ENCODE assay signal across 15 cellular contexts in the genomic region with DNA sequence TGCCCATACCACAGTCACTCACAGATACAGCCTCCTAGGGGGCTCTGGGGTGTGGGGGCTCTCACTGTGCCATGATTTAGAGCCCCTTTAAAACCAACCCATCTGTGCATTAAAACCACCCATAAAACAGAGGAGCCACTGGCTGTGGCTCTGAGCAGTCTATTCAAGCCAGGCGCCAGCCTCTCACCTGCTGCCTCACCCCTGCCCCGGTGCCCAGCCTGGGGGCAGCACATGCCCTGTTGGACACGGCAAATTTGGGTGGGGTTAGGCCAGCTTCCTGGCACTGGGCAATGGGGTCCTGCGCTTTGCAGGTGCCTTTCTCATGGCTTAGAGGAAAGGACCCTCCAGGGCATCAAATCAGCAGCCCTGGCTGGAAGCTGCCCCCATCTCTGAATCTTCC.
DNase-seq lines count a peak whose midpoint lies in the region; ATAC-seq and TF ChIP-seq lines count a peak whose summit lies in the region.
"Had no signal": no experiment of that assay in that cellular context is flagged by ENCODE, and none has a peak within 500 bp of the region (broad histone marks: within the 10 kb centered on the region; RNA-seq: fewer than 3 reads in every experiment).

No MANE protein-coding gene starts in this region.

- H4K20me1 ChIP-seq in BLaER1 treated with 17β-estradiol and CSF1 and Interleukin-3, amounts not matched to agents 10 nM and 100 nM = peaks cover 0 to 4% (median 0%) of the 10 kb centered on the region in 11 experiments; a peak in 2 of 22 replicates

- H3K4me3 ChIP-seq in BLaER1 treated with 17β-estradiol and CSF1 and Interleukin-3, amounts not matched to agents 10 nM and 100 nM = no peak overlapping the region
- H3K4me3 ChIP-seq in mucosa of stomach (ENCODE audit: low read length) (no peak overlapping the region), skin epidermis (no peak overlapping the region), MG63 (no peak overlapping the region)
- H3K4me3 ChIP-seq: Peyer's patch had no signal

- peaks cover 21% of the 10 kb centered on the region for H3K27me3 Mint-ChIP-seq in chondrocyte (ENCODE audit: low read depth)

- no peak overlapping the region for H3K9ac ChIP-seq in BLaER1 treated with 17β-estradiol and CSF1 and Interleukin-3, amounts not matched to agents 10 nM and 100 nM
- H3K9ac ChIP-seq in mucosa of stomach (ENCODE audit: low read length) = peak overlapping the region; percentile 5

- H3K4me3 Mint-ChIP-seq in chondrocyte (ENCODE audit: unreplicated experiment) = no peak overlapping the region

- no peaks in the 10 kb centered on the region for H3K9me3 ChIP-seq in BLaER1 treated with 17β-estradiol and CSF1 and Interleukin-3, amounts not matched to agents 10 nM and 100 nM (replicated peaks in 1 of 11)
- H3K9me3 ChIP-seq in mucosa of stomach (ENCODE audit: control insufficient read depth, low read length) = no peaks in the 10 kb centered on the region
- H3K9me3 ChIP-seq in MG63 = no peaks in the 10 kb centered on the region
- H3K9me3 ChIP-seq: Caco-2, Peyer's patch had no signal

- no peaks in the 10 kb centered on the region for H3K36me3 Mint-ChIP-seq in chondrocyte (ENCODE audit: low read depth)

- peaks cover 0 to 16% (median 12%) of the 10 kb centered on the region in 10 experiments; a peak in 13 of 20 replicates for H3K4me1 ChIP-seq in BLaER1 treated with 17β-estradiol and CSF1 and Interleukin-3, amounts not matched to agents 10 nM and 100 nM
- peaks cover 74% of the 10 kb centered on the region for H3K4me1 ChIP-seq in mucosa of stomach (ENCODE audit: control insufficient read depth, insufficient read depth, low read length)
- H3K4me1 ChIP-seq: Caco-2 had no signal

- POLR2A ChIA-PET in RWPE1 (lab: Yijun Ruan, JAX; ENCODE audit: low non-redundant PET) = no interaction called here

- CTCF ChIA-PET in RWPE1 (lab: Yijun Ruan, JAX) = interaction anchor here (0.5 to 1.2 kb wide), 3 partner anchors 26 to 219 kb away, joined by 3 read pairs; no protein-coding TSS in a partner anchor

- ATAC-seq in HG02763 (IDR thresholded peaks at IDR 0.05; ENCODE audit: unreplicated experiment) = no peak

- H3K36me3 ChIP-seq in BLaER1 treated with 17β-estradiol and CSF1 and Interleukin-3, amounts not matched to agents 10 nM and 100 nM = no peaks in the 10 kb centered on the region
- H3K36me3 ChIP-seq in mucosa of stomach (ENCODE audit: control insufficient read depth, insufficient read depth, low read length) (no peaks in the 10 kb centered on the region), MG63 (no peaks in the 10 kb centered on the region)
- H3K36me3 ChIP-seq: Peyer's patch had no signal

- DNase-seq in chondrocyte (ENCODE audit: low spot score) (no peak), MG63 (no peak), RWPE1 (ENCODE audit: low spot score) (no peak)
- DNase-seq: Caco-2, KBM-7, NCI-H1105 treated with DMSO at 0.1 percent for 48 hours, NCI-H187, NCI-H446 treated with DMSO at 0.1 percent for 48 hours, Peyer's patch, SIG-M5 had no signal

- H3K27ac ChIP-seq in BLaER1 treated with 17β-estradiol and CSF1 and Interleukin-3, amounts not matched to agents 10 nM and 100 nM = no peak overlapping the region
- H3K27ac ChIP-seq in VCaP (peak overlapping the region; percentile 88), skin epidermis (peak overlapping the region in 15 of 21 experiments; percentile 34 to 83 (median 65)), RWPE1 (no peak overlapping the region)

- TF ChIP-seq CTCF in VCaP (conservative IDR thresholded peaks at IDR 0.05) = no peak
- no peak for TF ChIP-seq CTCF in chondrocyte (IDR thresholded peaks at IDR 0.05)
- TF ChIP-seq CTCF in RWPE1 (conservative IDR thresholded peaks at IDR 0.05; ENCODE audit: low read depth) = no peak

- peak overlapping the region in 8 of 11 experiments; percentile 15 to 67 (median 40); a peak in 10 of 22 replicates for H3K4me2 ChIP-seq in BLaER1 treated with 17β-estradiol and CSF1 and Interleukin-3, amounts not matched to agents 10 nM and 100 nM

- H3K9me3 Mint-ChIP-seq in chondrocyte (ENCODE audit: low read depth) = no peaks in the 10 kb centered on the region

- H3K27me3 ChIP-seq in BLaER1 treated with 17β-estradiol and CSF1 and Interleukin-3, amounts not matched to agents 10 nM and 100 nM = no peaks in the 10 kb centered on the region
- H3K27me3 ChIP-seq in mucosa of stomach (ENCODE audit: control insufficient read depth, insufficient read depth, low read length) (no peaks in the 10 kb centered on the region), MG63 (no peaks in the 10 kb centered on the region)
- H3K27me3 ChIP-seq: Peyer's patch had no signal

- H3K27ac Mint-ChIP-seq in chondrocyte (ENCODE audit: unreplicated experiment) = no peak overlapping the region

- H3K4me1 Mint-ChIP-seq in chondrocyte (ENCODE audit: low read depth) = peaks cover 20% of the 10 kb centered on the region

Comparison
In these comparisons a context has a peak if more than half of its experiments do, and no peak if none do; other contexts are left out.
1. H3K27ac ChIP-seq: peak in VCaP (single experiment) and skin epidermis (15 of 21); none in BLaER1 treated with 17β-estradiol and CSF1 and Interleukin-3, amounts not matched to agents 10 nM and 100 nM (0 of 11) and RWPE1 (single experiment).